Comparison of ENCODE assay signal across 22 cellular contexts in the genomic region with DNA sequence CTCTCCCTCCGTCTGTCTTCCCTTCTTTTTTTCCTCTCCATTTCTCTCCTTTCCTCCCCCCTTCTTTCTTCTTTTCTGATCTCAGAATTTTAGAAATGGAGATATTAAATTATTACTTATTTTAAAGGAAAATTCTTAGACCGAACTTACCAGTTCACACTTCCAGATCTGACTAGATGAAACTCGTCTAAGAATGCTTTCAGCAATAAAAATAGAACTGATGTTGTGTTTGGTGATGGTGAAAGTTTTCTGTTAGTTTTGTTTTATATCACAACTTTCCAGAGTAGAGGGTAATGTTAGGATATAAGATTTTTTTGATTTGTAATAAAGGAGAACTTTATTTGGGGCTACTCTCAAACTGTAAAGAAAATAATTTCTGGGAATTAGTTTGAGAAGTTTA.
DNase-seq lines count a peak whose midpoint lies in the region; ATAC-seq and FAIRE-seq lines count a peak whose summit lies in the region.
"Had no signal": no experiment of that assay in that cellular context is flagged by ENCODE, and none has a peak within 500 bp of the region (broad histone marks: within the 10 kb centered on the region; RNA-seq: fewer than 3 reads in every experiment).

No MANE protein-coding gene starts in this region.

- DNase-seq in NCI-H510A (lab: John Stamatoyannopoulos, UW) (no peak), NCI-H446 treated with DMSO at 0.1 percent for 48 hours (lab: John Stamatoyannopoulos, UW) (no peak)
- DNase-seq: activated CD4-positive, alpha-beta T cell treated with anti-CD3 and anti-CD28 coated beads for 1 hour; activated T-cell treated with anti-CD3 and anti-CD28 coated beads, Interleukin-2, amount 50 U/mL, for 72 hours; anterior cingulate cortex; CD4-positive, CD25-positive, alpha-beta regulatory T cell; left ventricle myocardium inferior; naive thymus-derived CD8-positive, alpha-beta T cell; NCI-H1048; NCI-H2029 treated with DMSO at 0.1 percent for 48 hours; retina; SHP77; spleen; stimulated activated CD4-positive, alpha-beta T cell treated with anti-CD3 and anti-CD28 coated beads, Interleukin-4, amount 100 ng/mL, for 24 hours; stimulated activated naive CD8-positive, alpha-beta T cell treated with anti-CD3 and anti-CD28 coated beads, Interleukin-15, amount 100 ng/mL, for 72 hours had no signal

- ATAC-seq in GM18511 (IDR thresholded peaks at IDR 0.05; ENCODE audit: unreplicated experiment) (peak; percentile 65), GM21367 (IDR thresholded peaks at IDR 0.05; ENCODE audit: unreplicated experiment) (peak; percentile 51), HG02884 (IDR thresholded peaks at IDR 0.05; ENCODE audit: unreplicated experiment) (peak; percentile 79), HG02678 (IDR thresholded peaks at IDR 0.05; ENCODE audit: unreplicated experiment) (no peak), HG03342 (IDR thresholded peaks at IDR 0.05; ENCODE audit: unreplicated experiment) (no peak)
- ATAC-seq: activated T-cell treated with anti-CD3 and anti-CD28 coated beads, Interleukin-2, amount 50 U/mL, for 72 hours; naive thymus-derived CD8-positive, alpha-beta T cell; stimulated activated naive CD8-positive, alpha-beta T cell treated with anti-CD3 and anti-CD28 coated beads, Interleukin-15, amount 100 ng/mL, for 72 hours had no signal

- FAIRE-seq in colon (lab: Jason Lieb, UNC) = peak; percentile 66
- FAIRE-seq: H1 had no signal

Comparison
In these comparisons a context has a peak if more than half of its experiments do, and no peak if none do; other contexts are left out.
1. ATAC-seq: peak in GM18511 (single experiment), GM21367 (single experiment) and HG02884 (single experiment); none in HG02678 (single experiment) and HG03342 (single experiment).